ENCODE assay signal across 25 cellular contexts in genomic region chr12:131066886-131067490, GRCh38.
A peak's percentile ranks its signal among the peaks of the same experiment; 100 is the strongest.
DNase-seq lines count a peak whose midpoint lies in the region; ATAC-seq and TF ChIP-seq lines count a peak whose summit lies in the region.
"Had no signal": no experiment of that assay in that cellular context is flagged by ENCODE, and none has a peak within 500 bp of the region (broad histone marks: within the 10 kb centered on the region; RNA-seq: fewer than 3 reads in every experiment).

No MANE protein-coding gene starts in this region.

- H3K4me1 Mint-ChIP-seq in natural killer cell treated with Interleukin-12 subunit alpha and Interleukin-12 subunit beta and Interleukin-15 and Interleukin-18, amount 100 ng/mL, for 72 hours (ENCODE audit: low read depth in 2 of 2): no peaks in the 10 kb centered on the region
- H3K4me1 Mint-ChIP-seq in natural killer cell: no peaks in the 10 kb centered on the region
- no peaks in the 10 kb centered on the region for H3K4me1 Mint-ChIP-seq in stimulated activated effector memory CD8-positive, alpha-beta T cell treated with anti-CD3 and anti-CD28 coated beads, Interleukin-12 subunit alpha, Interleukin-12 subunit beta, amount 100 ng/mL, for 72 hours
- H3K4me1 Mint-ChIP-seq: B cell, immature natural killer cell had no signal

- no peak overlapping the region for H3K4me3 Mint-ChIP-seq in natural killer cell treated with Interleukin-12 subunit alpha and Interleukin-12 subunit beta and Interleukin-15 and Interleukin-18, amount 100 ng/mL, for 72 hours
- no peak overlapping the region for H3K4me3 Mint-ChIP-seq in natural killer cell
- H3K4me3 Mint-ChIP-seq in stimulated activated effector memory CD8-positive, alpha-beta T cell treated with anti-CD3 and anti-CD28 coated beads, Interleukin-12 subunit alpha, Interleukin-12 subunit beta, amount 100 ng/mL, for 72 hours: no peak overlapping the region
- H3K4me3 Mint-ChIP-seq: activated T-helper 1 cell treated with anti-CD3 and anti-CD28 coated beads, Interleukin-12 subunit alpha, Interleukin-12 subunit beta, Interleukin-2, Interleukin-4 antibody, amounts not matched to agents 30 ng/mL and 10 ng/mL and 1 ng/mL, durations not matched to agents 14 hours and 24 hours and 36 hours; B cell; immature natural killer cell had no signal

- H3K27ac Mint-ChIP-seq in natural killer cell treated with Interleukin-12 subunit alpha and Interleukin-12 subunit beta and Interleukin-15 and Interleukin-18, amount 100 ng/mL, for 72 hours: no peak overlapping the region
- H3K27ac Mint-ChIP-seq in natural killer cell: no peak overlapping the region
- H3K27ac Mint-ChIP-seq in stimulated activated effector memory CD8-positive, alpha-beta T cell treated with anti-CD3 and anti-CD28 coated beads, Interleukin-12 subunit alpha, Interleukin-12 subunit beta, amount 100 ng/mL, for 72 hours: no peak overlapping the region
- H3K27ac Mint-ChIP-seq: activated T-helper 1 cell treated with anti-CD3 and anti-CD28 coated beads, Interleukin-12 subunit alpha, Interleukin-12 subunit beta, Interleukin-2, Interleukin-4 antibody, amounts not matched to agents 30 ng/mL and 10 ng/mL and 1 ng/mL, durations not matched to agents 14 hours and 24 hours and 36 hours; B cell; immature natural killer cell had no signal

- peaks cover 9 to 10% of the 10 kb centered on the region in 2 donors for H3K27me3 Mint-ChIP-seq in natural killer cell treated with Interleukin-12 subunit alpha and Interleukin-12 subunit beta and Interleukin-15 and Interleukin-18, amount 100 ng/mL, for 72 hours
- H3K27me3 Mint-ChIP-seq in natural killer cell (ENCODE audit: low read depth in 2 of 2): peaks cover 8 to 15% of the 10 kb centered on the region in 2 donors

- H3K36me3 Mint-ChIP-seq in natural killer cell treated with Interleukin-12 subunit alpha and Interleukin-12 subunit beta and Interleukin-15 and Interleukin-18, amount 100 ng/mL, for 72 hours: no peaks in the 10 kb centered on the region
- H3K36me3 Mint-ChIP-seq in natural killer cell: no peaks in the 10 kb centered on the region
- H3K36me3 Mint-ChIP-seq in stimulated activated effector memory CD8-positive, alpha-beta T cell treated with anti-CD3 and anti-CD28 coated beads, Interleukin-12 subunit alpha, Interleukin-12 subunit beta, amount 100 ng/mL, for 72 hours: no peaks in the 10 kb centered on the region
- H3K36me3 Mint-ChIP-seq: immature natural killer cell had no signal

- intact Hi-C loops in natural killer cell (cut with micrococcal nuclease): no loop called here

- no peak for DNase-seq in natural killer cell treated with Interleukin-12 subunit alpha and Interleukin-12 subunit beta and Interleukin-15 and Interleukin-18, amount 100 ng/mL, for 72 hours (ENCODE audit: low spot score)
- DNase-seq in natural killer cell (no peak), left lobe of liver (ENCODE audit: low spot score) (peak; percentile 39), amniotic stem cell (lab: John Stamatoyannopoulos, UW) (no peak)
- no peak for DNase-seq in stimulated activated effector memory CD8-positive, alpha-beta T cell treated with anti-CD3 and anti-CD28 coated beads, Interleukin-12 subunit alpha, Interleukin-12 subunit beta, amount 100 ng/mL, for 72 hours (ENCODE audit: low spot score in 2 of 2)
- DNase-seq in activated T-cell treated with anti-CD3 and anti-CD28 coated beads, Interleukin-2, amount 50 U/mL, for 48 hours: no peak
- DNase-seq: ACHN; activated CD4-positive, CD25-positive, alpha-beta regulatory T cell; activated naive CD4-positive, alpha-beta T cell treated with anti-CD3 and anti-CD28 coated beads, Interleukin-2, amount 50 U/mL, for 16 hours; colonic mucosa; DMS153; effector memory CD4-positive, alpha-beta T cell; immature natural killer cell; KBM-7; mesenchymal stem cell; NCI-H1092; NCI-H187 treated with DMSO at 0.1 percent for 48 hours; NCI-H510A treated with DMSO at 0.1 percent for 48 hours; nucleus accumbens; stimulated activated naive CD8-positive, alpha-beta T cell treated with anti-CD3 and anti-CD28 coated beads, Interleukin-15, Interleukin-2, amounts not matched to agents 100 U/mL and 50 U/mL, for 24 hours; T-helper 1 cell had no signal

- TF ChIP-seq CTCF in natural killer cell (IDR thresholded peaks at IDR 0.05): no peak

- no peaks in the 10 kb centered on the region for H3K9me3 Mint-ChIP-seq in natural killer cell treated with Interleukin-12 subunit alpha and Interleukin-12 subunit beta and Interleukin-15 and Interleukin-18, amount 100 ng/mL, for 72 hours
- H3K9me3 Mint-ChIP-seq in natural killer cell: no peaks in the 10 kb centered on the region
- H3K9me3 Mint-ChIP-seq in stimulated activated effector memory CD8-positive, alpha-beta T cell treated with anti-CD3 and anti-CD28 coated beads, Interleukin-12 subunit alpha, Interleukin-12 subunit beta, amount 100 ng/mL, for 72 hours: no peaks in the 10 kb centered on the region
- H3K9me3 Mint-ChIP-seq: activated T-helper 1 cell treated with anti-CD3 and anti-CD28 coated beads, Interleukin-12 subunit alpha, Interleukin-12 subunit beta, Interleukin-2, Interleukin-4 antibody, amounts not matched to agents 30 ng/mL and 10 ng/mL and 1 ng/mL, durations not matched to agents 14 hours and 24 hours and 36 hours; immature natural killer cell had no signal

- ATAC-seq in natural killer cell treated with Interleukin-12 subunit alpha and Interleukin-12 subunit beta and Interleukin-15 and Interleukin-18, amount 100 ng/mL, for 72 hours: peak; percentile 11 to 34
- ATAC-seq in natural killer cell: no peak
- no peak for ATAC-seq in left lobe of liver
- ATAC-seq in stimulated activated effector memory CD8-positive, alpha-beta T cell treated with anti-CD3 and anti-CD28 coated beads, Interleukin-12 subunit alpha, Interleukin-12 subunit beta, amount 100 ng/mL, for 72 hours: peak; percentile 5
- ATAC-seq in GM21360 (IDR thresholded peaks at IDR 0.05; ENCODE audit: unreplicated experiment): no peak
- no peak for ATAC-seq in HG03045 (IDR thresholded peaks at IDR 0.05; ENCODE audit: unreplicated experiment)
- ATAC-seq: stimulated activated naive CD8-positive, alpha-beta T cell treated with anti-CD3 and anti-CD28 coated beads, Interleukin-15, Interleukin-2, amounts not matched to agents 100 U/mL and 50 U/mL, for 24 hours had no signal

Comparison
In these comparisons a context has a peak if more than half of its experiments do, and no peak if none do; other contexts are left out.
1. ATAC-seq: peak in natural killer cell treated with Interleukin-12 subunit alpha and Interleukin-12 subunit beta and Interleukin-15 and Interleukin-18, amount 100 ng/mL, for 72 hours (2 of 2) and stimulated activated effector memory CD8-positive, alpha-beta T cell treated with anti-CD3 and anti-CD28 coated beads, Interleukin-12 subunit alpha, Interleukin-12 subunit beta, amount 100 ng/mL, for 72 hours (single experiment); none in natural killer cell (0 of 3), left lobe of liver (single experiment), GM21360 (single experiment) and HG03045 (single experiment).